30 cellular contexts compared by ENCODE assay signal in the genomic region with DNA sequence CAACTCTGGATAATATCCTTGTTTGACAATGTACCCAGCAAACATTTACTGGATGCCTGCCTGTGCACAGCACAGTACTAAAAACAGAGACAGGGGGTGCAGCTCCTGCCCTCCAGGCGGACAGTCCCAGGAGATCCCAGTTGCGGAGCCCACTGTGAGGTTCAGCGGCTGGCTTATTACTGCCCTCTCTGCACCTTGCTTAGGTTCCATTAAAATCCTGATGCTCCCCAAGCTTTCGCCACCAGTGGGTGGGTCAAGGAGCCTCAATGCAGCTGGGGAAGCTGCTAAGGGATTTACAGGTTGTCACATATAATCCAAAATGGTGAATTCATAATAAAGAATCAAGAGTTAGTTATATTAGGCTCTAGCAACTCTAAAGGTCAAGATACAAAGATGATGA. TPM values are rescaled to one million over a fixed set of nuclear protein-coding genes. Genes with fewer than 3 reads are reported as not detected.
DNase-seq lines count a peak whose midpoint lies in the region; ATAC-seq and TF ChIP-seq lines count a peak whose summit lies in the region.
"Had no signal": no experiment of that assay in that cellular context is flagged by ENCODE, and none has a peak within 500 bp of the region (broad histone marks: within the 10 kb centered on the region; RNA-seq: fewer than 3 reads in every experiment).

No MANE protein-coding gene starts in this region.

- H3K4me3 Mint-ChIP-seq in osteocyte (ENCODE audit: unreplicated experiment), result no peak overlapping the region
- no peak overlapping the region for H3K4me3 Mint-ChIP-seq in type B pancreatic cell
- H3K4me3 Mint-ChIP-seq: B cell; CD8-positive, alpha-beta T cell; HFFc6 had no signal

- peak; percentile 9 for DNase-seq in activated CD4-positive, CD25-positive, alpha-beta regulatory T cell treated with anti-CD3 and anti-CD28 coated beads, Interleukin-2, amount 50 U/mL, for 72 hours
- DNase-seq in dorsolateral prefrontal cortex (peak in 1 of 10 donors; percentile 1), osteocyte (ENCODE audit: extremely low spot score, unreplicated experiment) (peak; percentile 48), type B pancreatic cell (ENCODE audit: extremely low spot score, unreplicated experiment) (peak; percentile 7), DMS153 (lab: John Stamatoyannopoulos, UW) (no peak)
- no peak for DNase-seq in activated CD4-positive, alpha-beta T cell treated with anti-CD3 and anti-CD28 coated beads, Interleukin-2, amount 50 U/mL, for 48 hours
- DNase-seq: Caco-2; DMS 273 treated with DMSO at 0.1 percent for 48 hours; DMS79 treated with DMSO at 0.1 percent for 48 hours; GF-D8; GOT3; HFFc6; IMR-90; KG1; MG63; NCI-H2029; NCI-H446 treated with DMSO at 0.1 percent for 48 hours; NCI-H526; NCI-H82; NK-92 treated with Interleukin-12 subunit alpha and Interleukin-12 subunit beta, amount 100 ng/mL, for 24 hours; PC-9 had no signal

- intact Hi-C loops in dorsolateral prefrontal cortex (cut with DNase I), result no loop called here

- no peaks in the 10 kb centered on the region for H3K27me3 ChIP-seq in dorsolateral prefrontal cortex
- H3K27me3 ChIP-seq: MG63 had no signal

- ATAC-seq in activated CD4-positive, CD25-positive, alpha-beta regulatory T cell treated with anti-CD3 and anti-CD28 coated beads, Interleukin-2, amount 50 U/mL, for 24 hours, result no peak
- ATAC-seq in HG03432 (IDR thresholded peaks at IDR 0.05; ENCODE audit: unreplicated experiment), result no peak
- ATAC-seq: CD8-positive, alpha-beta T cell; Right ventricle myocardium inferior had no signal

- no peak for TF ChIP-seq CTCF in dorsolateral prefrontal cortex (IDR thresholded peaks at IDR 0.05 in 54 of 56, conservative IDR thresholded peaks at IDR 0.05 in 2 of 56; ENCODE audit: low read depth in 1 of 56, partially characterized antibody in 56 of 56)
- no peak for TF ChIP-seq CTCF in osteocyte (IDR thresholded peaks at IDR 0.05)
- no peak for TF ChIP-seq CTCF in type B pancreatic cell (conservative IDR thresholded peaks at IDR 0.05)

- no peaks in the 10 kb centered on the region for H3K36me3 Mint-ChIP-seq in osteocyte (ENCODE audit: unreplicated experiment)
- no peaks in the 10 kb centered on the region for H3K36me3 Mint-ChIP-seq in type B pancreatic cell
- H3K36me3 Mint-ChIP-seq: CD8-positive, alpha-beta T cell had no signal

- H3K4me3 ChIP-seq in dorsolateral prefrontal cortex, result no peak overlapping the region
- H3K4me3 ChIP-seq: HAP-1, MG63, PC-9 had no signal

- peaks cover 3% of the 10 kb centered on the region for H3K9me3 Mint-ChIP-seq in osteocyte (ENCODE audit: unreplicated experiment)
- no peaks in the 10 kb centered on the region for H3K9me3 Mint-ChIP-seq in type B pancreatic cell
- H3K9me3 Mint-ChIP-seq: CD8-positive, alpha-beta T cell; HFFc6 had no signal

- H3K27me3 Mint-ChIP-seq in osteocyte (ENCODE audit: unreplicated experiment) (peaks cover 34% of the 10 kb centered on the region), type B pancreatic cell (peaks cover 3% of the 10 kb centered on the region)

- H3K4me1 Mint-ChIP-seq in osteocyte (ENCODE audit: unreplicated experiment) (peaks cover 2% of the 10 kb centered on the region), type B pancreatic cell (ENCODE audit: unreplicated experiment) (peaks cover 5% of the 10 kb centered on the region)
- H3K4me1 Mint-ChIP-seq: B cell had no signal

- H3K27ac Mint-ChIP-seq in osteocyte (ENCODE audit: unreplicated experiment) (no peak overlapping the region), type B pancreatic cell (no peak overlapping the region)
- H3K27ac Mint-ChIP-seq: B cell; CD8-positive, alpha-beta T cell; HFFc6 had no signal

- H3K27ac ChIP-seq in dorsolateral prefrontal cortex, result peak overlapping the region in 49 of 59 donors; percentile 1 to 81 (median 53)
- H3K27ac ChIP-seq: 22Rv1, C4-2B, PC-9 had no signal

RNA-seq across cellular contexts. Expression of a gene that starts 38.3 kb away (rescaled TPM):
- total RNA-seq in dorsolateral prefrontal cortex, result 100 to 1,000 TPM in 78 of 120 experiments, 10 to 100 TPM in 42; 32.4 to 184 (median 107) TPM
- 0.57 and 1.3 TPM in 2 replicates for total RNA-seq in osteocyte
- 6.2 and 9.6 TPM in 2 replicates for total RNA-seq in type B pancreatic cell (ENCODE audit: low replicate concordance)
- total RNA-seq: HFFc6, IMR-90, RPMI7951 had no signal

Comparison
In these comparisons a context has a peak if more than half of its experiments do, and no peak if none do; other contexts are left out.
1. DNase-seq: peak in activated CD4-positive, CD25-positive, alpha-beta regulatory T cell treated with anti-CD3 and anti-CD28 coated beads, Interleukin-2, amount 50 U/mL, for 72 hours (single experiment), osteocyte (single experiment) and type B pancreatic cell (single experiment); none in activated CD4-positive, alpha-beta T cell treated with anti-CD3 and anti-CD28 coated beads, Interleukin-2, amount 50 U/mL, for 48 hours (0 of 2) and DMS153 (single experiment).